4 cellular contexts compared by ENCODE assay signal in the genomic region with DNA sequence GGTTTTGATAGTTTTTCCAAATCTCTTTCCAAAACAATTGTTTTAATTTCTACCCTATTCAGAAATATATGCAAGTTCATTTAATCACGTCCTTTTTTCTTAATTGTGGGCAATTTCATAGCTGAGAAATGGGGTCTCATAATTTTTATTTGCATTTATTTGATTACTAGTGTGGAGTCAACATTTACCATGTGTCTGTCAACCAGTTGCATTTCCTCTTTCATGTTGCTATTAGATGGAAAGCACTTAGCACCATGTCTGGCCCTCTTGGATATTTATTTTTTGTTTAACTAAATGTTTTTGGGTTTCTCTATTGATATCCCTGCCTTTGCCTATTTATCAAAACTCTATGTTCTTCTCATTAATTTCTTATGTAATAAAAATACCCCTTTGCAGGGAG. TPM values are rescaled to one million over a fixed set of nuclear protein-coding genes. Genes with fewer than 3 reads are reported as not detected.
"Had no signal": no experiment of that assay in that cellular context is flagged by ENCODE, and none has a peak within 500 bp of the region (broad histone marks: within the 10 kb centered on the region; RNA-seq: fewer than 3 reads in every experiment).

No MANE protein-coding gene starts in this region.

RNA-seq across cellular contexts. Expression of a gene that starts 13.9 kb away (rescaled TPM):
- total RNA-seq: LHCN-M2; MCF 10A; SJSA1; T-helper 1 cell treated with Interleukin-12 subunit alpha and Interleukin-12 subunit beta and Interleukin-4 antibody, amounts not matched to agents 30 ng/mL and 1 ng/mL, for 36 hours had no signal

RNA-seq across cellular contexts. Expression of a gene that starts 18.1 kb away (rescaled TPM):
- total RNA-seq: LHCN-M2; MCF 10A; SJSA1; T-helper 1 cell treated with Interleukin-12 subunit alpha and Interleukin-12 subunit beta and Interleukin-4 antibody, amounts not matched to agents 30 ng/mL and 1 ng/mL, for 36 hours had no signal
